In genomic region chr14:55699131-55700057, GRCh38 we compare ENCODE assay signal across 13 cellular contexts.
DNase-seq lines count a peak whose midpoint lies in the region; FAIRE-seq and TF ChIP-seq lines count a peak whose summit lies in the region.
"Had no signal": no experiment of that assay in that cellular context is flagged by ENCODE, and none has a peak within 500 bp of the region (broad histone marks: within the 10 kb centered on the region; RNA-seq: fewer than 3 reads in every experiment).

No MANE protein-coding gene starts in this region.

- no peak overlapping the region for H3K9ac ChIP-seq in HUES64 (ENCODE audit: low read depth, low read length)
- H3K9ac ChIP-seq in astrocyte (ENCODE audit: low read length), result no peak overlapping the region

- TF ChIP-seq CTCF in Calu3 (IDR thresholded peaks at IDR 0.05; ENCODE audit: unreplicated experiment) (no peak), astrocyte (IDR thresholded peaks at IDR 0.05; ENCODE audit: insufficient read depth, low read depth, low read length) (no peak), type B pancreatic cell (conservative IDR thresholded peaks at IDR 0.05) (no peak)

- peaks cover 14% of the 10 kb centered on the region for H3K4me1 ChIP-seq in HUES64 (ENCODE audit: insufficient read depth, low read length)
- H3K4me1 ChIP-seq in astrocyte (ENCODE audit: insufficient read depth, low read length), result peaks cover 28% of the 10 kb centered on the region

- H3K27ac ChIP-seq in HUES64 (ENCODE audit: low read depth, low read length) (0 out of 2 replicates have a peak overlapping the region, but pooled peaks have one; percentile 11), astrocyte (ENCODE audit: low read depth, low read length) (no peak overlapping the region)

- H3K9me3 ChIP-seq in HUES64 (ENCODE audit: insufficient read depth, low read depth, low read length) (no peaks in the 10 kb centered on the region), astrocyte (ENCODE audit: insufficient read depth, low read depth, low read length) (no peaks in the 10 kb centered on the region)

- H2AFZ ChIP-seq in astrocyte (ENCODE audit: low read depth, low read length), result no peak overlapping the region

- CTCF ChIA-PET in Calu3 (lab: Charles Lee), result no interaction called here

- peak; percentile 56 for DNase-seq in Calu3
- DNase-seq in astrocyte (ENCODE audit: low read depth), result peak; percentile 76
- DNase-seq in islet precursor cell, result peak; percentile 60
- DNase-seq in type B pancreatic cell (ENCODE audit: extremely low spot score, unreplicated experiment), result no peak
- DNase-seq in posterior vena cava (ENCODE audit: low spot score), result no peak
- DNase-seq in effector CD8-positive, alpha-beta T cell (lab: John Stamatoyannopoulos, UW), result no peak
- no peak for DNase-seq in HT-29 (ENCODE audit: low spot score)
- DNase-seq: activated CD8-positive, alpha-beta T cell treated with anti-CD3 and anti-CD28 coated beads, Interleukin-2, amount 10 ng/mL, durations not matched to agents 7 days and 5 days; activated naive CD8-positive, alpha-beta T cell treated with anti-CD3 and anti-CD28 coated beads, Interleukin-2, amount 50 U/mL, for 24 hours; erythroblast; small intestine had no signal

- H3K36me3 Mint-ChIP-seq in Calu3 (ENCODE audit: insufficient read depth, unreplicated experiment) (peaks cover 11% of the 10 kb centered on the region), astrocyte (ENCODE audit: low read depth, unreplicated experiment) (peaks cover 22% of the 10 kb centered on the region), type B pancreatic cell (no peaks in the 10 kb centered on the region)
- H3K36me3 Mint-ChIP-seq: stimulated activated effector memory CD8-positive, alpha-beta T cell treated with anti-CD3 and anti-CD28 coated beads, Interleukin-12 subunit alpha, Interleukin-12 subunit beta, amount 100 ng/mL, for 72 hours had no signal

- peaks cover 60% of the 10 kb centered on the region for H3K4me1 Mint-ChIP-seq in Calu3 (ENCODE audit: low read depth, unreplicated experiment)
- peaks cover 34% of the 10 kb centered on the region for H3K4me1 Mint-ChIP-seq in astrocyte (ENCODE audit: low read depth, unreplicated experiment)
- H3K4me1 Mint-ChIP-seq in type B pancreatic cell (ENCODE audit: unreplicated experiment), result no peaks in the 10 kb centered on the region

- H3K36me3 ChIP-seq in HUES64 (ENCODE audit: insufficient read depth, low read length), result no peaks in the 10 kb centered on the region
- no peaks in the 10 kb centered on the region for H3K36me3 ChIP-seq in astrocyte (ENCODE audit: insufficient read depth, low read length)

- FAIRE-seq in astrocyte (lab: Jason Lieb, UNC), result peak; percentile 26
- FAIRE-seq: small intestine had no signal

- no peaks in the 10 kb centered on the region for H3K79me2 ChIP-seq in astrocyte (ENCODE audit: insufficient read depth, low read length)

- intact Hi-C loops in Calu3 (cut with micrococcal nuclease; ENCODE audit: unreplicated experiment), result loop anchor here (5.0 to 10.0 kb wide), 2 partner anchors 262 to 545 kb away; no protein-coding TSS in a partner anchor
- intact Hi-C loops in posterior vena cava (cut with DNase I), result loop anchor here (10.0 kb wide), 4 partner anchors 635 to 775 kb away; no protein-coding TSS in a partner anchor

- H3K4me3 Mint-ChIP-seq in Calu3 (ENCODE audit: low read depth, unreplicated experiment) (no peak overlapping the region), astrocyte (ENCODE audit: unreplicated experiment) (no peak overlapping the region), type B pancreatic cell (no peak overlapping the region)
- H3K4me3 Mint-ChIP-seq: activated CD8-positive, alpha-beta T cell treated with anti-CD3 and anti-CD28 coated beads, Interleukin-2, amount 10 ng/mL, durations not matched to agents 7 days and 5 days; activated naive CD8-positive, alpha-beta T cell treated with anti-CD3 and anti-CD28 coated beads, Interleukin-2, amount 50 U/mL, for 24 hours; stimulated activated effector memory CD8-positive, alpha-beta T cell treated with anti-CD3 and anti-CD28 coated beads, Interleukin-12 subunit alpha, Interleukin-12 subunit beta, amount 100 ng/mL, for 72 hours had no signal

- WGBS in HUES64, result 89% methylated on average over 7 of the region's 7 CpGs

- peak overlapping the region; percentile 23 for H3K4me2 ChIP-seq in astrocyte (ENCODE audit: low read length)

- no peaks in the 10 kb centered on the region for H3K27me3 Mint-ChIP-seq in Calu3 (ENCODE audit: unreplicated experiment)
- H3K27me3 Mint-ChIP-seq in astrocyte (ENCODE audit: low read depth, unreplicated experiment), result no peaks in the 10 kb centered on the region
- no peaks in the 10 kb centered on the region for H3K27me3 Mint-ChIP-seq in type B pancreatic cell
- H3K27me3 Mint-ChIP-seq: activated naive CD8-positive, alpha-beta T cell treated with anti-CD3 and anti-CD28 coated beads, Interleukin-2, amount 50 U/mL, for 24 hours had no signal

- BruUV-seq in Calu3 (replicated peaks; lab: Mats Ljungman, UMichigan), result no TSS peak

- H3K9me3 Mint-ChIP-seq in Calu3 (ENCODE audit: low read depth, unreplicated experiment) (no peaks in the 10 kb centered on the region), astrocyte (ENCODE audit: unreplicated experiment) (peaks cover 4% of the 10 kb centered on the region), type B pancreatic cell (no peaks in the 10 kb centered on the region)
- H3K9me3 Mint-ChIP-seq: stimulated activated effector memory CD8-positive, alpha-beta T cell treated with anti-CD3 and anti-CD28 coated beads, Interleukin-12 subunit alpha, Interleukin-12 subunit beta, amount 100 ng/mL, for 72 hours had no signal

- H3K27me3 ChIP-seq in HUES64 (ENCODE audit: insufficient read depth, low read length), result no peaks in the 10 kb centered on the region
- no peaks in the 10 kb centered on the region for H3K27me3 ChIP-seq in astrocyte (ENCODE audit: insufficient read depth, low read length)

- no peaks in the 10 kb centered on the region for H4K20me1 ChIP-seq in astrocyte (ENCODE audit: insufficient read depth, low read length)

- no peak overlapping the region for H3K4me3 ChIP-seq in HUES64 (ENCODE audit: low read length)
- H3K4me3 ChIP-seq in astrocyte (ENCODE audit: insufficient read depth, low read depth, low read length), result no peak overlapping the region

- H3K27ac Mint-ChIP-seq in Calu3 (ENCODE audit: unreplicated experiment), result peak overlapping the region; percentile 60
- H3K27ac Mint-ChIP-seq in astrocyte (ENCODE audit: unreplicated experiment), result peak overlapping the region; percentile 3
- no peak overlapping the region for H3K27ac Mint-ChIP-seq in type B pancreatic cell
- H3K27ac Mint-ChIP-seq: activated CD8-positive, alpha-beta T cell treated with anti-CD3 and anti-CD28 coated beads, Interleukin-2, amount 10 ng/mL, durations not matched to agents 7 days and 5 days; activated naive CD8-positive, alpha-beta T cell treated with anti-CD3 and anti-CD28 coated beads, Interleukin-2, amount 50 U/mL, for 24 hours; stimulated activated effector memory CD8-positive, alpha-beta T cell treated with anti-CD3 and anti-CD28 coated beads, Interleukin-12 subunit alpha, Interleukin-12 subunit beta, amount 100 ng/mL, for 72 hours had no signal

Comparison
In these comparisons a context has a peak if more than half of its experiments do, and no peak if none do; other contexts are left out.
1. DNase-seq: peak in Calu3 (single experiment), astrocyte (single experiment) and islet precursor cell (single experiment); none in type B pancreatic cell (single experiment), posterior vena cava (single experiment), effector CD8-positive, alpha-beta T cell (single experiment) and HT-29 (single experiment).